In genomic region chr3:15804553-15805095, GRCh38 we compare ENCODE assay signal across 1 cellular context.
TF ChIP-seq lines count a peak whose summit lies in the region.

No MANE protein-coding gene starts in this region.

TF ChIP-seq in K562, 482 proteins besides CTCF, POLR2A, EP300 and RAD21 (continued from another document and continues in another):
- TF ChIP-seq VEZF1 (CRISPR knock-in tag; IDR thresholded peaks at IDR 0.05) (peak; percentile 33; the same call in 1 of the 2 replicates), SIN3B (IDR thresholded peaks at IDR 0.05; ENCODE audit: low read depth) (no peak), ZEB2 (IDR thresholded peaks at IDR 0.05) (peak; percentile 87), CBFA2T2 (conservative IDR thresholded peaks at IDR 0.05) (0 out of 2 replicates have a peak, but pooled peaks have one; percentile 30), CREB3 (tag; conservative IDR thresholded peaks at IDR 0.05; ENCODE audit: low read depth) (no peak), JUND (IDR thresholded peaks at IDR 0.05; ENCODE audit: borderline replicate concordance, low read depth, low read length) (peak; percentile 50), JUND (tag; IDR thresholded peaks at IDR 0.05; ENCODE audit: borderline replicate concordance, low read depth, low read length) (peak; percentile 35; the same call in 1 of the 3 replicates), LCOR (CRISPR knock-in tag; IDR thresholded peaks at IDR 0.05) (no peak), HDAC3 (IDR thresholded peaks at IDR 0.05; ENCODE audit: borderline replicate concordance, partially characterized antibody) (no peak), ZNF584 (CRISPR knock-in tag; IDR thresholded peaks at IDR 0.05; ENCODE audit: low read depth) (no peak), ZKSCAN3 (CRISPR knock-in tag; IDR thresholded peaks at IDR 0.05) (no peak), GATAD2B (IDR thresholded peaks at IDR 0.05; ENCODE audit: borderline replicate concordance) (no peak), ETV1 (tag; conservative IDR thresholded peaks at IDR 0.05; ENCODE audit: low read depth) (peak; percentile 66), LARP7 (IDR thresholded peaks at IDR 0.05) (no peak), HNRNPLL (IDR thresholded peaks at IDR 0.05; ENCODE audit: low read depth, low read length, poor library complexity, severe bottlenecking) (peak; percentile 74), ZBTB43 (CRISPR knock-in tag; IDR thresholded peaks at IDR 0.05) (no peak), L3MBTL2 (IDR thresholded peaks at IDR 0.05) (no peak), SRSF3 (IDR thresholded peaks at IDR 0.05; ENCODE audit: insufficient read depth, low read length) (no peak), NRF1 (conservative IDR thresholded peaks at IDR 0.05 in 1 of 2, IDR thresholded peaks at IDR 0.05 in 1 of 2) (0 out of 4 replicates have a peak, but pooled peaks of 1 of the 2 experiments have one; percentile 10), ZNF609 (CRISPR knock-in tag; IDR thresholded peaks at IDR 0.05; ENCODE audit: borderline replicate concordance) (0 out of 2 replicates have a peak, but pooled peaks have one; percentile 55), MAFF (IDR thresholded peaks at IDR 0.05; ENCODE audit: low read length) (peak; percentile 92), TFAM (CRISPR knock-in tag; conservative IDR thresholded peaks at IDR 0.05) (no peak), PHB2 (IDR thresholded peaks at IDR 0.05; ENCODE audit: low read depth) (no peak), NR3C1 (CRISPR knock-in tag; IDR thresholded peaks at IDR 0.05) (no peak), ZNF146 (CRISPR knock-in tag; IDR thresholded peaks at IDR 0.05; ENCODE audit: unreplicated experiment) (no peak), CC2D1A (IDR thresholded peaks at IDR 0.05) (0 out of 2 replicates have a peak, but pooled peaks have one; percentile 28), ATF7 (IDR thresholded peaks at IDR 0.05) (peak; percentile 80), MCM7 (IDR thresholded peaks at IDR 0.05) (no peak), RFX5 (IDR thresholded peaks at IDR 0.05; ENCODE audit: low read depth, low read length) (no peak), HCFC1 (IDR thresholded peaks at IDR 0.05; ENCODE audit: low read depth, low read length) (no peak), KLF16 (IDR thresholded peaks at IDR 0.05) (peak; percentile 30; the same call in 1 of the 2 replicates), ZNF12 (CRISPR knock-in tag; IDR thresholded peaks at IDR 0.05) (peak; percentile 91; the same call in 1 of the 2 replicates), ZBTB34 (CRISPR knock-in tag; IDR thresholded peaks at IDR 0.05) (no peak), KDM5B (IDR thresholded peaks at IDR 0.05; ENCODE audit: insufficient replicate concordance, low read depth, low read length) (no peak), ZNF655 (CRISPR knock-in tag; IDR thresholded peaks at IDR 0.05) (no peak), PPARD (CRISPR knock-in tag; IDR thresholded peaks at IDR 0.05) (no peak), ETS2 (tag; IDR thresholded peaks at IDR 0.05; ENCODE audit: borderline replicate concordance, poor library complexity, severe bottlenecking) (no peak), TOE1 (IDR thresholded peaks at IDR 0.05; ENCODE audit: borderline replicate concordance) (no peak), TOE1 (CRISPR knock-in tag; IDR thresholded peaks at IDR 0.05; ENCODE audit: borderline replicate concordance, low read depth) (no peak), MAFG (tag; conservative IDR thresholded peaks at IDR 0.05) (peak; percentile 95), ZBTB2 (IDR thresholded peaks at IDR 0.05) (no peak), HNRNPL (IDR thresholded peaks at IDR 0.05; ENCODE audit: low read depth, low read length) (no peak), NFXL1 (CRISPR knock-in tag; IDR thresholded peaks at IDR 0.05) (no peak)
